Comparison of ENCODE assay signal across 10 cellular contexts in genomic region chr10:122044045-122044661, GRCh38. TPM values are rescaled to one million over a fixed set of nuclear protein-coding genes. Genes with fewer than 3 reads are reported as not detected.
DNase-seq lines count a peak whose midpoint lies in the region; ATAC-seq and TF ChIP-seq lines count a peak whose summit lies in the region.
"Had no signal": no experiment of that assay in that cellular context is flagged by ENCODE, and none has a peak within 500 bp of the region (broad histone marks: within the 10 kb centered on the region; RNA-seq: fewer than 3 reads in every experiment).

No MANE protein-coding gene starts in this region.

- CTCF ChIA-PET in HEK293 (lab: Yijun Ruan, JAX): interaction anchor here (0.6 to 1.2 kb wide), 5 partner anchors 10 to 224 kb away, joined by 3 to 6 read pairs (median 3); partner anchors contain the start of gene NSMCE4A

- peak in 1 of 2 donors; percentile 55 for TF ChIP-seq POLR2A in gastrocnemius medialis (IDR thresholded peaks at IDR 0.05)

- H3K36me3 ChIP-seq in HEK293 (ENCODE audit: control insufficient read depth in 2 of 2, insufficient read depth in 1 of 2, low read length in 2 of 2) (no peaks in the 10 kb centered on the region), RWPE2 (ENCODE audit: low read depth) (no peaks in the 10 kb centered on the region), gastrocnemius medialis (no peaks in the 10 kb centered on the region)

- H3K9me3 ChIP-seq in HEK293 (ENCODE audit: control insufficient read depth, insufficient read depth, low read depth, low read length) (no peaks in the 10 kb centered on the region), RWPE2 (ENCODE audit: severe bottlenecking) (no peaks in the 10 kb centered on the region), right cardiac atrium (ENCODE audit: control insufficient read depth, low read length) (no peaks in the 10 kb centered on the region), gastrocnemius medialis (no peaks in the 10 kb centered on the region)

- TF ChIP-seq CTCF in HEK293 (tag by site-specific recombination; IDR thresholded peaks at IDR 0.05): no peak
- TF ChIP-seq CTCF in RWPE2 (IDR thresholded peaks at IDR 0.05; ENCODE audit: poor library complexity, severe bottlenecking): no peak
- no peak for TF ChIP-seq CTCF in gastrocnemius medialis (IDR thresholded peaks at IDR 0.05 in 4 of 5, conservative IDR thresholded peaks at IDR 0.05 in 1 of 5)

- POLR2A ChIA-PET in HEK293 (lab: Yijun Ruan, JAX): no interaction called here

- 0 out of 3 replicates have a peak, but pooled peaks have one; percentile 31 for ATAC-seq in RWPE2 (ENCODE audit: low read depth)
- peak; percentile 46 to 50 for ATAC-seq in right cardiac atrium
- peak; percentile 89 to 94 for ATAC-seq in gastrocnemius medialis
- ATAC-seq in GM21360 (IDR thresholded peaks at IDR 0.05; ENCODE audit: unreplicated experiment): no peak

- 51% methylated on average over 13 of the region's 13 CpGs for WGBS in right cardiac atrium

- H3K27me3 ChIP-seq in RWPE2 (ENCODE audit: insufficient read depth, poor library complexity, severe bottlenecking) (no peaks in the 10 kb centered on the region), right cardiac atrium (ENCODE audit: control insufficient read depth, insufficient read depth) (no peaks in the 10 kb centered on the region), gastrocnemius medialis (no peaks in the 10 kb centered on the region)

- H3K4me3 ChIP-seq in HEK293 (ENCODE audit: low read depth, low read length): no peak overlapping the region
- H3K4me3 ChIP-seq in RWPE2 (ENCODE audit: severe bottlenecking): no peak overlapping the region
- H3K4me3 ChIP-seq in right cardiac atrium (ENCODE audit: low read length): no peak overlapping the region
- H3K4me3 ChIP-seq in gastrocnemius medialis: peak overlapping the region; percentile 4 to 44 (median 24)

- no peak overlapping the region for H3K27ac ChIP-seq in HEK293 (ENCODE audit: extremely low read depth, low read depth, low read length)
- H3K27ac ChIP-seq in RWPE2 (ENCODE audit: poor library complexity, severe bottlenecking): no peak overlapping the region
- peak overlapping the region; percentile 77 for H3K27ac ChIP-seq in right cardiac atrium (ENCODE audit: low read length)
- H3K27ac ChIP-seq in gastrocnemius medialis: peak overlapping the region; percentile 78 to 92 (median 87)

- H3K4me1 ChIP-seq in HEK293 (ENCODE audit: control insufficient read depth, insufficient read depth, low read length): peaks cover 6% of the 10 kb centered on the region
- H3K4me1 ChIP-seq in RWPE2 (ENCODE audit: insufficient read depth, poor library complexity, severe bottlenecking): no peaks in the 10 kb centered on the region
- H3K4me1 ChIP-seq in right cardiac atrium (ENCODE audit: control insufficient read depth, insufficient read depth, low read length): peaks cover 5% of the 10 kb centered on the region
- peaks cover 54 to 58% of the 10 kb centered on the region in 2 donors for H3K4me1 ChIP-seq in gastrocnemius medialis

- intact Hi-C loops in right cardiac atrium (cut with DNase I): no loop called here
- intact Hi-C loops in gastrocnemius medialis (cut with DNase I; ENCODE audit: low total_unique reads): loop anchor here (2.0 to 5.0 kb wide), 2 partner anchors 49 to 67 kb away; partner anchors contain the start of gene NSMCE4A

- no peak for DNase-seq in RWPE2 (ENCODE audit: low spot score)
- DNase-seq in right cardiac atrium: no peak
- peak; percentile 83 to 89 for DNase-seq in gastrocnemius medialis
- no peak for DNase-seq in stimulated activated CD4-positive, alpha-beta T cell treated with anti-CD3 and anti-CD28 coated beads, Interleukin-1b, Interleukin-23, amount 100 ng/mL, for 48 hours
- no peak for DNase-seq in T1000 (lab: John Stamatoyannopoulos, UW)
- no peak for DNase-seq in D341Med (ENCODE audit: low spot score)
- DNase-seq: GOT3, naive B cell had no signal

- in situ Hi-C loops in gastrocnemius medialis (cut with MboI; ENCODE audit: low sequenced_read_pairs in 4 of 4): loop anchor here in 1 of 4 donors (10.0 kb wide), 1 partner anchor 49 kb away; no protein-coding TSS in a partner anchor

TF ChIP-seq in HEK293, 187 proteins besides CTCF, POLR2A, EP300 and RAD21:
- TF ChIP-seq, protein P1, sequence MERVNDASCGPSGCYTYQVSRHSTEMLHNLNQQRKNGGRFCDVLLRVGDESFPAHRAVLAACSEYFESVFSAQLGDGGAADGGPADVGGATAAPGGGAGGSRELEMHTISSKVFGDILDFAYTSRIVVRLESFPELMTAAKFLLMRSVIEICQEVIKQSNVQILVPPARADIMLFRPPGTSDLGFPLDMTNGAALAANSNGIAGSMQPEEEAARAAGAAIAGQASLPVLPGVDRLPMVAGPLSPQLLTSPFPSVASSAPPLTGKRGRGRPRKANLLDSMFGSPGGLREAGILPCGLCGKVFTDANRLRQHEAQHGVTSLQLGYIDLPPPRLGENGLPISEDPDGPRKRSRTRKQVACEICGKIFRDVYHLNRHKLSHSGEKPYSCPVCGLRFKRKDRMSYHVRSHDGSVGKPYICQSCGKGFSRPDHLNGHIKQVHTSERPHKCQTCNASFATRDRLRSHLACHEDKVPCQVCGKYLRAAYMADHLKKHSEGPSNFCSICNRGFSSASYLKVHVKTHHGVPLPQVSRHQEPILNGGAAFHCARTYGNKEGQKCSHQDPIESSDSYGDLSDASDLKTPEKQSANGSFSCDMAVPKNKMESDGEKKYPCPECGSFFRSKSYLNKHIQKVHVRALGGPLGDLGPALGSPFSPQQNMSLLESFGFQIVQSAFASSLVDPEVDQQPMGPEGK (tag by site-specific recombination; IDR thresholded peaks at IDR 0.05): 0 out of 2 replicates have a peak, but pooled peaks have one; percentile 20
- no peak for TF ChIP-seq SP3 (tag by site-specific recombination; IDR thresholded peaks at IDR 0.05)
- 0 out of 2 replicates have a peak, but pooled peaks have one; percentile 40 for TF ChIP-seq ZNF76 (tag by site-specific recombination; IDR thresholded peaks at IDR 0.05; ENCODE audit: borderline replicate concordance, low read depth)
- TF ChIP-seq ZBTB17 (tag by site-specific recombination; IDR thresholded peaks at IDR 0.05): 0 out of 2 replicates have a peak, but pooled peaks have one; percentile 31
- peak; percentile 41; the same call in 1 of the 2 replicates for TF ChIP-seq PRDM10 (tag by site-specific recombination; IDR thresholded peaks at IDR 0.05)
- TF ChIP-seq ZBTB44 (tag by site-specific recombination; IDR thresholded peaks at IDR 0.05): no peak
- TF ChIP-seq ZBTB6 (tag by site-specific recombination; IDR thresholded peaks at IDR 0.05): 0 out of 2 replicates have a peak, but pooled peaks have one; percentile 8
- TF ChIP-seq TRIM28 (IDR thresholded peaks at IDR 0.05; ENCODE audit: borderline replicate concordance, low read length): no peak

RNA-seq across cellular contexts. Expression of gene TACC2, which starts 55.2 kb away (rescaled TPM):
- total RNA-seq in right cardiac atrium: 100 to 1,000 TPM; 274 to 370 (median 307) TPM
- polyA plus RNA-seq in right cardiac atrium: 234 TPM
- total RNA-seq in gastrocnemius medialis: 100 to 1,000 TPM; 105 to 334 (median 235) TPM

Comparison
In these comparisons a context has a peak if more than half of its experiments do, and no peak if none do; other contexts are left out.
1. H3K27ac ChIP-seq: peak in right cardiac atrium (single experiment) and gastrocnemius medialis (4 of 4); none in HEK293 (single experiment) and RWPE2 (single experiment).
2. H3K4me3 ChIP-seq: peak in gastrocnemius medialis (4 of 4); none in HEK293 (single experiment), RWPE2 (single experiment) and right cardiac atrium (single experiment).
3. DNase-seq: peak in gastrocnemius medialis (2 of 2); none in RWPE2 (single experiment), right cardiac atrium (0 of 3), stimulated activated CD4-positive, alpha-beta T cell treated with anti-CD3 and anti-CD28 coated beads, Interleukin-1b, Interleukin-23, amount 100 ng/mL, for 48 hours (single experiment), T1000 (single experiment) and D341Med (single experiment).